Comparison of ENCODE assay signal across 8 cellular contexts in the genomic region with DNA sequence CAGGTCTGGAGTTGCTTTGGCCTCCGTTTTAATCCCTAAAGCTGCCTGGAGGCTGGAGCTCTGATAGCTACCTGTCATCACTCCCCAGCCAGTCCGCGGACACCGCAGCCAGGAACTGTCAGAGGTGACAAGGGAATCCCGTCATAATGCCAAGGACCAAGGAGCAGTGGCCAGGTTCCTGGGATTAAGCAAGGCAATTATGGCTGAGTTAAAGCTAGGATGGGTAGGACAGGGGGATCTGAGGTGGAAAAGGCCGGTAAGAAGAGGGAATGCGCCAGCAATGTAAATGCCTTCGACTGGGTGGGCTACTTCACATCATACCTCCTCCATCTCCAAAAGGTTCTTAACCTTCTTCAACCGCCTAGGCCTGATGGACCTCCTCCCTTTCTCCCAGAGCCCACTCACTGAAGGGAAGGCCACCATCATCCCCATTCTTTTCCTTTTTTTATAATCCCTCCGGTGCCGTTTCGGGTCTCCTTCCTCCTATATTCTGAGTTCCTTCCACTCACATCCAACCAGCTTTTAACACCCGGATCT. TPM values are rescaled to one million over a fixed set of nuclear protein-coding genes. Genes with fewer than 3 reads are reported as not detected.
DNase-seq lines count a peak whose midpoint lies in the region; ATAC-seq, FAIRE-seq and TF ChIP-seq lines count a peak whose summit lies in the region.

No MANE protein-coding gene starts in this region.

- no peaks in the 10 kb centered on the region for H3K9me3 ChIP-seq in naive thymus-derived CD4-positive, alpha-beta T cell (ENCODE audit: control insufficient read depth in 2 of 3, low read length in 3 of 3)

- H3K4me1 Mint-ChIP-seq in WTC11: peaks cover 5% of the 10 kb centered on the region
- peaks cover 7 to 35% (median 26%) of the 10 kb centered on the region in 7 donors for H3K4me1 Mint-ChIP-seq in naive thymus-derived CD4-positive, alpha-beta T cell

- POLR2A ChIA-PET in AG04449 (lab: Yijun Ruan, JAX) (interaction anchor here (1.0 to 2.7 kb wide), 3 partner anchors 12 to 20 kb away, joined by 3 to 34 read pairs (median 9); a partner anchor contains a TSS), WTC11 (lab: Charles Lee) (interaction anchor here (0.6 to 2.7 kb wide), 4 partner anchors 14 to 335 kb away, joined by 4 to 18 read pairs (median 6); a partner anchor contains a TSS)
- POLR2A ChIA-PET in naive thymus-derived CD4-positive, alpha-beta T cell (lab: Charles Lee): interaction anchor here (0.8 to 7.6 kb wide), 14 partner anchors 10 to 813 kb away, joined by 3 to 286 read pairs (median 5); a partner anchor contains a TSS

- no peak overlapping the region for H3K27ac Mint-ChIP-seq in WTC11
- H3K27ac Mint-ChIP-seq in naive thymus-derived CD4-positive, alpha-beta T cell: peak overlapping the region; percentile 92 to 99 (median 97)

- TF ChIP-seq POLR2A in H54 (IDR thresholded peaks at IDR 0.05; ENCODE audit: low read depth, low read length) (no peak), erythroblast (IDR thresholded peaks at IDR 0.05; ENCODE audit: low read length) (no peak)

- FAIRE-seq in H54 (lab: Jason Lieb, UNC): no peak

- no peaks in the 10 kb centered on the region for H3K27me3 ChIP-seq in naive thymus-derived CD4-positive, alpha-beta T cell (ENCODE audit: control insufficient read depth in 2 of 2, insufficient read depth in 2 of 2, low read length in 2 of 2)

- CTCF ChIA-PET in AG04449 (lab: Yijun Ruan, JAX): interaction anchor here (0.6 to 20.5 kb wide), 21 partner anchors 11 to 1075 kb away, joined by 3 to 300 read pairs (median 6); a partner anchor contains a TSS
- CTCF ChIA-PET in WTC11 (lab: Charles Lee): interaction anchor here (0.7 to 3.7 kb wide), 15 partner anchors 11 to 305 kb away, joined by 3 to 27 read pairs (median 8); a partner anchor contains a TSS
- CTCF ChIA-PET in naive thymus-derived CD4-positive, alpha-beta T cell (lab: Charles Lee): interaction anchor here (0.5 to 5.1 kb wide), 11 partner anchors 8 to 232 kb away, joined by 3 to 41 read pairs (median 4); a partner anchor contains a TSS

- intact Hi-C loops in naive thymus-derived CD4-positive, alpha-beta T cell (cut with micrococcal nuclease): loop anchor here (1.0 to 10.0 kb wide), 21 partner anchors 7 to 1826 kb away; a partner anchor contains a TSS

- no peaks in the 10 kb centered on the region for H3K9me3 Mint-ChIP-seq in WTC11
- peaks cover 0 to 6% (median 0%) of the 10 kb centered on the region in 11 donors for H3K9me3 Mint-ChIP-seq in naive thymus-derived CD4-positive, alpha-beta T cell

- H3K4me1 ChIP-seq in naive thymus-derived CD4-positive, alpha-beta T cell (ENCODE audit: control insufficient read depth in 2 of 2, insufficient read depth in 2 of 2, low read length in 2 of 2): peaks cover 0 to 15% of the 10 kb centered on the region in 2 donors

- peaks cover 5% of the 10 kb centered on the region for H3K36me3 Mint-ChIP-seq in WTC11
- peaks cover 0 to 13% (median 0%) of the 10 kb centered on the region in 5 donors for H3K36me3 Mint-ChIP-seq in naive thymus-derived CD4-positive, alpha-beta T cell

- peak overlapping the region; percentile 74 for H3K4me3 ChIP-seq in AG04449 (ENCODE audit: low read depth, low read length)
- H3K4me3 ChIP-seq in naive thymus-derived CD4-positive, alpha-beta T cell (ENCODE audit: low read length): peak overlapping the region; percentile 42

- peak overlapping the region; percentile 95 for H3K27ac ChIP-seq in naive thymus-derived CD4-positive, alpha-beta T cell (ENCODE audit: low read depth, low read length)

- TF ChIP-seq CTCF in AG04449 (IDR thresholded peaks at IDR 0.05; ENCODE audit: insufficient read depth, low read length, missing control alignments) (no peak), WTC11 (IDR thresholded peaks at IDR 0.05) (no peak)

- ATAC-seq in WTC11: no peak
- ATAC-seq in naive thymus-derived CD4-positive, alpha-beta T cell: no peak
- ATAC-seq in HG03196 (IDR thresholded peaks at IDR 0.05; ENCODE audit: unreplicated experiment): no peak

- peak overlapping the region; percentile 85 for H3K4me3 Mint-ChIP-seq in WTC11
- peak overlapping the region; percentile 88 to 100 (median 96) for H3K4me3 Mint-ChIP-seq in naive thymus-derived CD4-positive, alpha-beta T cell

- DNase-seq in AG04449 (ENCODE audit: low read depth, low spot score) (no peak), H54 (ENCODE audit: insufficient read length, low spot score) (peak; percentile 26), WTC11 (ENCODE audit: low spot score) (no peak), erythroblast (lab: John Stamatoyannopoulos, UW) (peak; percentile 41 to 65), NCI-H774 (lab: John Stamatoyannopoulos, UW) (no peak), T1000 (lab: John Stamatoyannopoulos, UW) (no peak)
- peak in 6 of 9 donors; percentile 13 to 36 (median 16) for DNase-seq in naive thymus-derived CD4-positive, alpha-beta T cell

- peaks cover 69% of the 10 kb centered on the region for H3K27me3 Mint-ChIP-seq in WTC11 (ENCODE audit: low read depth)
- peaks cover 2 to 9% (median 6%) of the 10 kb centered on the region in 5 donors for H3K27me3 Mint-ChIP-seq in naive thymus-derived CD4-positive, alpha-beta T cell

- H3K36me3 ChIP-seq in naive thymus-derived CD4-positive, alpha-beta T cell (ENCODE audit: control insufficient read depth in 2 of 3, insufficient read depth in 3 of 3, low read length in 3 of 3): peaks cover 0 to 17% (median 0%) of the 10 kb centered on the region in 3 experiments

TF ChIP-seq in WTC11, 78 proteins besides CTCF, POLR2A, EP300 and RAD21:
- TF ChIP-seq ZNF396 (CRISPR knock-in tag; IDR thresholded peaks at IDR 0.05; ENCODE audit: borderline replicate concordance): no peak
- no peak for TF ChIP-seq TEAD1 (CRISPR knock-in tag; IDR thresholded peaks at IDR 0.05)
- TF ChIP-seq, protein P1, sequence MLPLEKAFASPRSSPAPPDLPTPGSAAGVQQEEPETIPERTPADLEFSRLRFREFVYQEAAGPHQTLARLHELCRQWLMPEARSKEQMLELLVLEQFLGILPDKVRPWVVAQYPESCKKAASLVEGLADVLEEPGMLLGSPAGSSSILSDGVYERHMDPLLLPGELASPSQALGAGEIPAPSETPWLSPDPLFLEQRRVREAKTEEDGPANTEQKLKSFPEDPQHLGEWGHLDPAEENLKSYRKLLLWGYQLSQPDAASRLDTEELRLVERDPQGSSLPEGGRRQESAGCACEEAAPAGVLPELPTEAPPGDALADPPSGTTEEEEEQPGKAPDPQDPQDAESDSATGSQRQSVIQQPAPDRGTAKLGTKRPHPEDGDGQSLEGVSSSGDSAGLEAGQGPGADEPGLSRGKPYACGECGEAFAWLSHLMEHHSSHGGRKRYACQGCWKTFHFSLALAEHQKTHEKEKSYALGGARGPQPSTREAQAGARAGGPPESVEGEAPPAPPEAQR (CRISPR knock-in tag; IDR thresholded peaks at IDR 0.05): no peak
- no peak for TF ChIP-seq TCF7 (CRISPR knock-in tag; IDR thresholded peaks at IDR 0.05; ENCODE audit: low read depth)
- TF ChIP-seq, protein P2, sequence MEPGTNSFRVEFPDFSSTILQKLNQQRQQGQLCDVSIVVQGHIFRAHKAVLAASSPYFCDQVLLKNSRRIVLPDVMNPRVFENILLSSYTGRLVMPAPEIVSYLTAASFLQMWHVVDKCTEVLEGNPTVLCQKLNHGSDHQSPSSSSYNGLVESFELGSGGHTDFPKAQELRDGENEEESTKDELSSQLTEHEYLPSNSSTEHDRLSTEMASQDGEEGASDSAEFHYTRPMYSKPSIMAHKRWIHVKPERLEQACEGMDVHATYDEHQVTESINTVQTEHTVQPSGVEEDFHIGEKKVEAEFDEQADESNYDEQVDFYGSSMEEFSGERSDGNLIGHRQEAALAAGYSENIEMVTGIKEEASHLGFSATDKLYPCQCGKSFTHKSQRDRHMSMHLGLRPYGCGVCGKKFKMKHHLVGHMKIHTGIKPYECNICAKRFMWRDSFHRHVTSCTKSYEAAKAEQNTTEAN (CRISPR knock-in tag; IDR thresholded peaks at IDR 0.05): no peak
TF ChIP-seq in WTC11: peak in this region for 0.

RNA-seq across cellular contexts. Expression of a gene that starts 1.9 kb away (rescaled TPM):
- total RNA-seq in WTC11 (2021): 4.1 to 7.4 TPM (median 5.9 TPM) in 3 replicates
- total RNA-seq in naive thymus-derived CD4-positive, alpha-beta T cell: 100 to 1,000 TPM in 2 of 5 experiments, 10 to 100 TPM in 3; 35.7 to 138 (median 67.0) TPM
- polyA plus RNA-seq in naive thymus-derived CD4-positive, alpha-beta T cell: 1 to 10 TPM; 1.6 to 2.9 TPM

RNA-seq across cellular contexts. Expression of a gene that starts 5.9 kb away (rescaled TPM):
- 15.5 to 18.2 TPM (median 16.9 TPM) in 3 replicates for total RNA-seq in WTC11 (2021)
- 1 to 10 TPM; 2.8 to 8.0 (median 5.6) TPM for total RNA-seq in naive thymus-derived CD4-positive, alpha-beta T cell
- not detected for polyA plus RNA-seq in naive thymus-derived CD4-positive, alpha-beta T cell

RNA-seq across cellular contexts. Expression of a gene that starts 14.8 kb away (rescaled TPM):
- total RNA-seq in WTC11 (2021): 9.4 to 10.7 TPM (median 10.1 TPM) in 3 replicates
- 10 to 100 TPM in 3 of 5 experiments, 1 to 10 TPM in 2; 5.2 to 20.4 (median 15.5) TPM for total RNA-seq in naive thymus-derived CD4-positive, alpha-beta T cell
- 1 to 10 TPM; 6.9 to 8.6 TPM for polyA plus RNA-seq in naive thymus-derived CD4-positive, alpha-beta T cell

RNA-seq across cellular contexts. Expression of a gene that starts 20.5 kb away (rescaled TPM):
- 290 to 321 TPM (median 295 TPM) in 3 replicates for total RNA-seq in WTC11 (2021)
- total RNA-seq in naive thymus-derived CD4-positive, alpha-beta T cell: 100 to 1,000 TPM; 176 to 213 (median 196) TPM
- 10 to 100 TPM; 57.5 to 94.5 TPM for polyA plus RNA-seq in naive thymus-derived CD4-positive, alpha-beta T cell

RNA-seq across cellular contexts. Expression of a gene that starts 51.9 kb away (rescaled TPM):
- total RNA-seq in WTC11 (2021): 42.3 to 52.4 TPM (median 51.4 TPM) in 3 replicates
- total RNA-seq in naive thymus-derived CD4-positive, alpha-beta T cell: 10 to 100 TPM in 3 of 5 experiments, 1 to 10 TPM in 2; 1.9 to 30.0 (median 22.6) TPM
- polyA plus RNA-seq in naive thymus-derived CD4-positive, alpha-beta T cell: 10 to 100 TPM in 1 of 2 donors, 1 to 10 TPM in 1; 9.7 to 10.8 TPM

Comparison
In these comparisons a context has a peak if more than half of its experiments do, and no peak if none do; other contexts are left out.
1. DNase-seq: peak in H54 (single experiment), erythroblast (2 of 2) and naive thymus-derived CD4-positive, alpha-beta T cell (6 of 9); none in AG04449 (single experiment), WTC11 (single experiment), NCI-H774 (single experiment) and T1000 (single experiment).